Comparison of ENCODE assay signal across 3 cellular contexts in the genomic region with DNA sequence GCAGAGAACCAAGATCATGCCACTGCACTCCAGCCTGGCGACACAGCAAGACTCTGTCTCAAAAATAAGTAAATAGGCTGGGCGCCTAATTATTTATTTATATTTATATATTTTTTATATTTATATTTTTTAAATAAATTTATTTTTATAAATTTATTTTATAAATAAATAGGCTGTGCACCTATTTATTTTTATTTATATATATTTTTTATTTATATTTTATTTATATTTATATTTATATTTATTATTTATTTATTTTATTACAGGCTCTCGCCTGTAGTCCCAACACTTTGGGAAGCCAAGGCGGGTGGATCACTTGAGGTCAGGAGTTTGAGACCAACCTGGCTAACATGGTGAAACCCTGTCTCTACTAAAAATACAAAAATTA. TPM values are rescaled to one million over a fixed set of nuclear protein-coding genes. Genes with fewer than 3 reads are reported as not detected.
"Had no signal": no experiment of that assay in that cellular context is flagged by ENCODE, and none has a peak within 500 bp of the region (broad histone marks: within the 10 kb centered on the region; RNA-seq: fewer than 3 reads in every experiment).

No MANE protein-coding gene starts in this region.

RNA-seq across cellular contexts. Expression of gene GDAP1L1, which starts 14.6 kb away (rescaled TPM):
- total RNA-seq: LHCN-M2, M059J, NCI-H460 had no signal
